ENCODE assay signal across 1 cellular context in the genomic region with DNA sequence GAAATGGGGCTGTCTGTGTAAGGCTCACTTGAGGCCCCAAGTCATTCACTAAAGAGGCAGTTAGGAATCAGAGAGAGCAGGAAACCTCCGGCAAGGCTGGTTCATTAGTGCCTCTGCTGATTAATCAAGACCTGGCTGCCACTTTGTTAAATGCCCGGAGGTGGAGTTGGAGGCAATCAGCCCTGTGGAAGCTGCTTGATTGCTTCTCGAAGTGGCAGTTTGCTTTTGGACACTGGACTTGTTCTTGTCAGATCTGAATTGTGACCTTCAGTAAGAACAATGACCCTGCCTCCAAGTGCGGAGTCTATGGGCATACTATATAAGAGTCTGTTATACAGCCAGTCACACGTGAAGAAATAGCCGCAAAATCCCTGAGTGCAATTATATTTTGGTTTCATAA.
TF ChIP-seq lines count a peak whose summit lies in the region.

No MANE protein-coding gene starts in this region.

TF ChIP-seq in GM23338, 12 proteins besides CTCF, POLR2A, EP300 and RAD21:
- TF ChIP-seq, protein P1, sequence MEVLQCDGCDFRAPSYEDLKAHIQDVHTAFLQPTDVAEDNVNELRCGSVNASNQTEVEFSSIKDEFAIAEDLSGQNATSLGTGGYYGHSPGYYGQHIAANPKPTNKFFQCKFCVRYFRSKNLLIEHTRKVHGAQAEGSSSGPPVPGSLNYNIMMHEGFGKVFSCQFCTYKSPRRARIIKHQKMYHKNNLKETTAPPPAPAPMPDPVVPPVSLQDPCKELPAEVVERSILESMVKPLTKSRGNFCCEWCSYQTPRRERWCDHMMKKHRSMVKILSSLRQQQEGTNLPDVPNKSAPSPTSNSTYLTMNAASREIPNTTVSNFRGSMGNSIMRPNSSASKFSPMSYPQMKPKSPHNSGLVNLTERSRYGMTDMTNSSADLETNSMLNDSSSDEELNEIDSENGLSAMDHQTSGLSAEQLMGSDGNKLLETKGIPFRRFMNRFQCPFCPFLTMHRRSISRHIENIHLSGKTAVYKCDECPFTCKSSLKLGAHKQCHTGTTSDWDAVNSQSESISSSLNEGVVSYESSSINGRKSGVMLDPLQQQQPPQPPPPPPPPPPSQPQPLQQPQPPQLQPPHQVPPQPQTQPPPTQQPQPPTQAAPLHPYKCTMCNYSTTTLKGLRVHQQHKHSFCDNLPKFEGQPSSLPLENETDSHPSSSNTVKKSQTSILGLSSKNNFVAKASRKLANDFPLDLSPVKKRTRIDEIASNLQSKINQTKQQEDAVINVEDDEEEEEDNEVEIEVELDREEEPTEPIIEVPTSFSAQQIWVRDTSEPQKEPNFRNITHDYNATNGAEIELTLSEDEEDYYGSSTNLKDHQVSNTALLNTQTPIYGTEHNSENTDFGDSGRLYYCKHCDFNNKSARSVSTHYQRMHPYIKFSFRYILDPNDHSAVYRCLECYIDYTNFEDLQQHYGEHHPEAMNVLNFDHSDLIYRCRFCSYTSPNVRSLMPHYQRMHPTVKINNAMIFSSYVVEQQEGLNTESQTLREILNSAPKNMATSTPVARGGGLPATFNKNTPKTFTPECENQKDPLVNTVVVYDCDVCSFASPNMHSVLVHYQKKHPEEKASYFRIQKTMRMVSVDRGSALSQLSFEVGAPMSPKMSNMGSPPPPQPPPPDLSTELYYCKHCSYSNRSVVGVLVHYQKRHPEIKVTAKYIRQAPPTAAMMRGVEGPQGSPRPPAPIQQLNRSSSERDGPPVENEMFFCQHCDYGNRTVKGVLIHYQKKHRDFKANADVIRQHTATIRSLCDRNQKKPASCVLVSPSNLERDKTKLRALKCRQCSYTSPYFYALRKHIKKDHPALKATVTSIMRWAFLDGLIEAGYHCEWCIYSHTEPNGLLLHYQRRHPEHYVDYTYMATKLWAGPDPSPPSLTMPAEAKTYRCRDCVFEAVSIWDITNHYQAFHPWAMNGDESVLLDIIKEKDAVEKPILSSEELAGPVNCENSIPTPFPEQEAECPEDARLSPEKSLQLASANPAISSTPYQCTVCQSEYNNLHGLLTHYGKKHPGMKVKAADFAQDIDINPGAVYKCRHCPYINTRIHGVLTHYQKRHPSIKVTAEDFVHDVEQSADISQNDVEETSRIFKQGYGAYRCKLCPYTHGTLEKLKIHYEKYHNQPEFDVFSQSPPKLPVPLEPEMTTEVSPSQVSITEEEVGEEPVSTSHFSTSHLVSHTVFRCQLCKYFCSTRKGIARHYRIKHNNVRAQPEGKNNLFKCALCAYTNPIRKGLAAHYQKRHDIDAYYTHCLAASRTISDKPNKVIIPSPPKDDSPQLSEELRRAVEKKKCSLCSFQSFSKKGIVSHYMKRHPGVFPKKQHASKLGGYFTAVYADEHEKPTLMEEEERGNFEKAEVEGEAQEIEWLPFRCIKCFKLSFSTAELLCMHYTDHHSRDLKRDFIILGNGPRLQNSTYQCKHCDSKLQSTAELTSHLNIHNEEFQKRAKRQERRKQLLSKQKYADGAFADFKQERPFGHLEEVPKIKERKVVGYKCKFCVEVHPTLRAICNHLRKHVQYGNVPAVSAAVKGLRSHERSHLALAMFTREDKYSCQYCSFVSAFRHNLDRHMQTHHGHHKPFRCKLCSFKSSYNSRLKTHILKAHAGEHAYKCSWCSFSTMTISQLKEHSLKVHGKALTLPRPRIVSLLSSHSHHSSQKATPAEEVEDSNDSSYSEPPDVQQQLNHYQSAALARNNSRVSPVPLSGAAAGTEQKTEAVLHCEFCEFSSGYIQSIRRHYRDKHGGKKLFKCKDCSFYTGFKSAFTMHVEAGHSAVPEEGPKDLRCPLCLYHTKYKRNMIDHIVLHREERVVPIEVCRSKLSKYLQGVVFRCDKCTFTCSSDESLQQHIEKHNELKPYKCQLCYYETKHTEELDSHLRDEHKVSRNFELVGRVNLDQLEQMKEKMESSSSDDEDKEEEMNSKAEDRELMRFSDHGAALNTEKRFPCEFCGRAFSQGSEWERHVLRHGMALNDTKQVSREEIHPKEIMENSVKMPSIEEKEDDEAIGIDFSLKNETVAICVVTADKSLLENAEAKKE (CRISPR knock-in tag; IDR thresholded peaks at IDR 0.05) = no peak
- no peak for TF ChIP-seq EZH2 (IDR thresholded peaks at IDR 0.05; ENCODE audit: low read depth, unreplicated experiment)
- TF ChIP-seq, protein P2, sequence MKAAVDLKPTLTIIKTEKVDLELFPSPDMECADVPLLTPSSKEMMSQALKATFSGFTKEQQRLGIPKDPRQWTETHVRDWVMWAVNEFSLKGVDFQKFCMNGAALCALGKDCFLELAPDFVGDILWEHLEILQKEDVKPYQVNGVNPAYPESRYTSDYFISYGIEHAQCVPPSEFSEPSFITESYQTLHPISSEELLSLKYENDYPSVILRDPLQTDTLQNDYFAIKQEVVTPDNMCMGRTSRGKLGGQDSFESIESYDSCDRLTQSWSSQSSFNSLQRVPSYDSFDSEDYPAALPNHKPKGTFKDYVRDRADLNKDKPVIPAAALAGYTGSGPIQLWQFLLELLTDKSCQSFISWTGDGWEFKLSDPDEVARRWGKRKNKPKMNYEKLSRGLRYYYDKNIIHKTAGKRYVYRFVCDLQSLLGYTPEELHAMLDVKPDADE (IDR thresholded peaks at IDR 0.05) = no peak
- no peak for TF ChIP-seq POLR2AphosphoS5 (IDR thresholded peaks at IDR 0.05; ENCODE audit: low read depth)
- no peak for TF ChIP-seq JUNB (IDR thresholded peaks at IDR 0.05; ENCODE audit: unreplicated experiment)
TF ChIP-seq in GM23338: peak in this region for 0.
